ENCODE assay signal across 23 cellular contexts in the genomic region with DNA sequence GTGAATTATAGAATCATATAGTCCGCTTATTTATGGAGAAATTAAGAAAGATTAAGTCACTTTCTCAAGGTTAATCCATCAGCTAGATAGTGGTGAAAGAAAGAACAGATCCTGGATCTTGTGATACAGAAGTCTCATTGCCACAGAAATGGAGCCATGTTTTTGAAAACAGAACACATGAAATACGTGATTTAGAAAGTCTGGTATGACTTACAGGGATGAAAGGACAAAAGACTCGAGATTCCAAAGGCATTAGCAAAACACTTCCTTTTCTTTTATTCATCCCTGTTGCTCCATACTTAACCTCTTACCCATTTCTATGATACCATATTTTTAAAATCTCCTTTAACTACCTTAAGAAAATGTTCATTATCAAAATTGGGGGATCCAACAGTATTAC. TPM values are rescaled to one million over a fixed set of nuclear protein-coding genes. Genes with fewer than 3 reads are reported as not detected.
A peak's percentile ranks its signal among the peaks of the same experiment; 100 is the strongest.
DNase-seq lines count a peak whose midpoint lies in the region; ATAC-seq, FAIRE-seq and TF ChIP-seq lines count a peak whose summit lies in the region.
"Had no signal": no experiment of that assay in that cellular context is flagged by ENCODE, and none has a peak within 500 bp of the region (broad histone marks: within the 10 kb centered on the region; RNA-seq: fewer than 3 reads in every experiment).

No MANE protein-coding gene starts in this region.

- dilution Hi-C loops in keratinocyte (cut with MboI; ENCODE audit: extremely low pct_ligation_motif_present, low sequenced_read_pairs), result no loop called here

- peak; percentile 28 for DNase-seq in AG09309 (ENCODE audit: low read depth)
- DNase-seq in HS-5 (ENCODE audit: low read depth), result peak; percentile 50
- peak; percentile 12 to 85 for DNase-seq in cardiac fibroblast (ENCODE audit: low read depth in 2 of 2)
- no peak for DNase-seq in keratinocyte (ENCODE audit: low read depth, low spot score)
- no peak for DNase-seq in small intestine
- DNase-seq in testis, result no peak
- no peak for DNase-seq in Kasumi-1 (lab: John Stamatoyannopoulos, UW)
- DNase-seq: activated CD4-positive, alpha-beta memory T cell treated with anti-CD3 and anti-CD28 coated beads, Interleukin-2, amount 10 ng/mL, durations not matched to agents 7 days and 5 days; activated CD4-positive, CD25-positive, alpha-beta regulatory T cell; activated naive CD4-positive, alpha-beta T cell treated with anti-CD3 and anti-CD28 coated beads, Interleukin-2, amount 10 ng/mL, durations not matched to agents 7 days and 5 days; activated T-cell treated with anti-CD3 and anti-CD28 coated beads, Interleukin-2, amount 50 U/mL, for 1 hour; AML-193; COR-L47; cortex of kidney; DND-41; NCI-H1694; NCI-H2227 treated with DMSO at 0.1 percent for 48 hours; stimulated activated CD8-positive, alpha-beta memory T cell treated with anti-CD3 and anti-CD28 coated beads, Interleukin-4, amount 100 ng/mL, for 48 hours; substantia nigra; T-helper 9 cell had no signal

- intact Hi-C loops in testis (cut with DNase I; ENCODE audit: low total_unique reads), result no loop called here

- no peak for TF ChIP-seq POLR2A in testis (IDR thresholded peaks at IDR 0.05)

- peaks cover 2% of the 10 kb centered on the region for H3K9me1 ChIP-seq in keratinocyte (ENCODE audit: control insufficient read depth, extremely low read depth, insufficient read depth, low read length)

- no peaks in the 10 kb centered on the region for H3K27me3 ChIP-seq in keratinocyte (ENCODE audit: control insufficient read depth, extremely low read depth, insufficient read depth, low read length)
- no peaks in the 10 kb centered on the region for H3K27me3 ChIP-seq in small intestine (ENCODE audit: control insufficient read depth in 2 of 2, insufficient read depth in 2 of 2, low read length in 2 of 2)
- no peaks in the 10 kb centered on the region for H3K27me3 ChIP-seq in testis

- no peak for ATAC-seq in GM21619 (IDR thresholded peaks at IDR 0.05; ENCODE audit: unreplicated experiment)

- H3K27ac ChIP-seq in keratinocyte (ENCODE audit: control insufficient read depth, insufficient read depth, low read length), result no peak overlapping the region
- no peak overlapping the region for H3K27ac ChIP-seq in small intestine (ENCODE audit: low read depth in 1 of 2, low read length in 1 of 2)
- H3K27ac ChIP-seq in testis, result no peak overlapping the region

- H3K79me2 ChIP-seq in keratinocyte (ENCODE audit: control insufficient read depth, insufficient read depth, low read length), result no peaks in the 10 kb centered on the region

- H3K4me1 ChIP-seq in keratinocyte (ENCODE audit: control insufficient read depth, extremely low read depth, insufficient read depth, low read length) (peaks cover 36% of the 10 kb centered on the region), small intestine (ENCODE audit: control insufficient read depth in 2 of 2, insufficient read depth in 1 of 2, low read depth in 1 of 2, low read length in 1 of 2) (no peaks in the 10 kb centered on the region), testis (no peaks in the 10 kb centered on the region)
- H3K4me1 ChIP-seq: HAP-1 had no signal

- WGBS in small intestine, 3 donors, result 56 to 84% (median 66%) methylated on average over 3 of the region's 3 CpGs
- 75 to 78% methylated on average over 3 of the region's 3 CpGs for WGBS in testis, 2 donors

- FAIRE-seq in keratinocyte (lab: Jason Lieb, UNC) (peak; percentile 17), small intestine (lab: Jason Lieb, UNC) (no peak)
- FAIRE-seq: endometrium had no signal

- no peaks in the 10 kb centered on the region for H3K36me3 ChIP-seq in keratinocyte (ENCODE audit: control insufficient read depth in 2 of 2, extremely low read depth in 1 of 2, insufficient read depth in 2 of 2, low read length in 2 of 2)
- H3K36me3 ChIP-seq in small intestine (ENCODE audit: control insufficient read depth in 2 of 2, insufficient read depth in 2 of 2, low read length in 2 of 2), result no peaks in the 10 kb centered on the region
- H3K36me3 ChIP-seq in testis (ENCODE audit: low read depth, missing control alignments), result no peaks in the 10 kb centered on the region
- H3K36me3 ChIP-seq: HAP-1 had no signal

- H2AFZ ChIP-seq in keratinocyte (ENCODE audit: control insufficient read depth, low read length), result peak overlapping the region; percentile 14

- H3K9me3 ChIP-seq in keratinocyte (ENCODE audit: control insufficient read depth, low read depth, low read length), result no peaks in the 10 kb centered on the region
- H3K9me3 ChIP-seq in small intestine (ENCODE audit: control insufficient read depth, low read depth), result no peaks in the 10 kb centered on the region
- H3K9me3 ChIP-seq in testis, result no peaks in the 10 kb centered on the region
- H3K9me3 ChIP-seq: HAP-1 had no signal

- peak overlapping the region; percentile 17 for H3K4me2 ChIP-seq in keratinocyte (ENCODE audit: control insufficient read depth, extremely low read depth, insufficient read depth, low read depth, low read length)

- no peak overlapping the region for H3K9ac ChIP-seq in keratinocyte (ENCODE audit: control insufficient read depth, extremely low read depth, insufficient read depth, low read length)

- H3K4me3 ChIP-seq in AG09309 (ENCODE audit: control insufficient read depth, low read depth, low read length) (no peak overlapping the region), cardiac fibroblast (replicated peaks in 1 of 2; ENCODE audit: low read depth in 2 of 2, low read length in 2 of 2) (no peak overlapping the region), keratinocyte (ENCODE audit: control insufficient read depth in 2 of 3, extremely low read depth in 1 of 3, insufficient read depth in 2 of 3, low read depth in 1 of 3, low read length in 3 of 3) (no peak overlapping the region), small intestine (ENCODE audit: low read depth in 1 of 2, low read length in 2 of 2) (no peak overlapping the region), testis (no peak overlapping the region)
- H3K4me3 ChIP-seq: HAP-1 had no signal

- H4K20me1 ChIP-seq in keratinocyte (ENCODE audit: control insufficient read depth, extremely low read depth, insufficient read depth, low read length), result no peaks in the 10 kb centered on the region

- no peak for TF ChIP-seq CTCF in AG09309 (IDR thresholded peaks at IDR 0.05; ENCODE audit: control insufficient read depth, insufficient read depth, low read depth, low read length, missing control alignments)
- TF ChIP-seq CTCF in cardiac fibroblast (IDR thresholded peaks at IDR 0.05; ENCODE audit: low read depth, low read length), result no peak
- TF ChIP-seq CTCF in keratinocyte (optimal IDR thresholded peaks at IDR 0.05 in 1 of 3, IDR thresholded peaks at IDR 0.05 in 1 of 3, conservative IDR thresholded peaks at IDR 0.05 in 1 of 3; ENCODE audit: extremely low read depth in 1 of 3, insufficient read depth in 2 of 3, low read length in 3 of 3), result no peak
- TF ChIP-seq CTCF in testis (IDR thresholded peaks at IDR 0.05), result no peak

RNA-seq across cellular contexts. Expression of gene TEX9, which starts 40.0 kb away (rescaled TPM):
- 1.9 to 3.4 TPM (median 2.6 TPM) in 3 replicates for polyA plus RNA-seq in keratinocyte
- polyA plus RNA-seq in keratinocyte (2011; ENCODE audit: low read depth), result 4.1 TPM
- polyA plus RNA-seq in keratinocyte (2011; cell fraction: cytosol; rRNA removed), result 1.6 and 4.1 TPM in 2 replicates
- 2.9 and 4.1 TPM in 2 replicates for polyA plus RNA-seq in keratinocyte (2011; cell fraction: nucleus; rRNA removed)
- polyA plus RNA-seq in keratinocyte (2012; ENCODE audit: low replicate concordance), result 1.2 and 2.3 TPM in 2 replicates
- polyA minus RNA-seq in keratinocyte, result 1.1 to 4.5 TPM in 2 of 3 replicates, not detected in the other
- polyA minus RNA-seq in keratinocyte (2011; cell fraction: cytosol; rRNA and poly(A)+ RNA removed), result 2.1 TPM
- 3.8 and 9.0 TPM in 2 replicates for polyA minus RNA-seq in keratinocyte (2011; cell fraction: nucleus; rRNA and poly(A)+ RNA removed)
- 1 to 10 TPM; 1.4 to 7.3 (median 6.7) TPM for polyA plus RNA-seq in small intestine
- 10 to 100 TPM; 20.4 to 37.7 TPM for total RNA-seq in testis
- polyA plus RNA-seq in testis (ENCODE audit: insufficient read depth, low read depth, low replicate concordance), result 9.9 TPM

Comparison
In these comparisons a context has a peak if more than half of its experiments do, and no peak if none do; other contexts are left out.
1. DNase-seq: peak in AG09309 (single experiment), HS-5 (single experiment) and cardiac fibroblast (2 of 2); none in keratinocyte (single experiment), small intestine (single experiment), testis (single experiment) and Kasumi-1 (0 of 2).